ENCODE assay signal across 9 cellular contexts in genomic region chr13:94620286-94620896, GRCh38. TPM values are rescaled to one million over a fixed set of nuclear protein-coding genes. Genes with fewer than 3 reads are reported as not detected.
DNase-seq lines count a peak whose midpoint lies in the region; ATAC-seq and TF ChIP-seq lines count a peak whose summit lies in the region.
"Had no signal": no experiment of that assay in that cellular context is flagged by ENCODE, and none has a peak within 500 bp of the region (broad histone marks: within the 10 kb centered on the region; RNA-seq: fewer than 3 reads in every experiment).

No MANE protein-coding gene starts in this region.

- TF ChIP-seq CTCF in GM10266 (IDR thresholded peaks at IDR 0.05; ENCODE audit: control insufficient read depth, insufficient read depth, low read depth, missing control alignments) (peak; percentile 75), HCT116 (IDR thresholded peaks at IDR 0.05 in 2 of 3, conservative IDR thresholded peaks at IDR 0.05 in 1 of 3; ENCODE audit: borderline replicate concordance in 1 of 3, insufficient read depth in 1 of 3, low read depth in 2 of 3, low read length in 2 of 3) (peak; percentile 41 to 79 (median 76); a peak in 5 of 6 replicates), NB4 (IDR thresholded peaks at IDR 0.05; ENCODE audit: low read depth, low read length) (peak; percentile 66), WTC11 (IDR thresholded peaks at IDR 0.05) (peak; percentile 61)

- H3K4me3 ChIP-seq in HCT116 (replicated peaks in 1 of 2; ENCODE audit: low read depth in 1 of 2, low read length in 2 of 2) (no peak overlapping the region), NB4 (ENCODE audit: low read depth, low read length) (no peak overlapping the region)
- H3K4me3 ChIP-seq: thoracic aorta had no signal

- in situ Hi-C loops in ACHN (cut with HindIII; ENCODE audit: low pct_ligation_motif_present, low pct_unique_long_range_greater_than_20kb, low sequenced_read_pairs) = no loop called here

- H3K36me3 ChIP-seq in HCT116 (ENCODE audit: control insufficient read depth in 1 of 2, insufficient read depth in 2 of 2, low read length in 2 of 2) = peaks cover 0 to 3% of the 10 kb centered on the region in 2 experiments; a peak in 2 of 4 replicates

- TF ChIP-seq RAD21 in HCT116 (IDR thresholded peaks at IDR 0.05; ENCODE audit: low read depth) = peak; percentile 51

- POLR2A ChIA-PET in HCT116 (lab: Charles Lee) (no interaction called here), WTC11 (lab: Charles Lee) (no interaction called here)

- no peaks in the 10 kb centered on the region for H3K4me1 ChIP-seq in HCT116 (ENCODE audit: control insufficient read depth in 1 of 2, insufficient read depth in 2 of 2, low read length in 2 of 2)

- no peak overlapping the region for H3K4me2 ChIP-seq in HCT116 (ENCODE audit: low read length)

- H3K9me3 Mint-ChIP-seq in WTC11 = no peaks in the 10 kb centered on the region

- H3K27me3 ChIP-seq in HCT116 (ENCODE audit: insufficient read depth, low read length) = no peaks in the 10 kb centered on the region

- CTCF ChIA-PET in HCT116 (lab: Charles Lee) (interaction anchor here (0.6 to 7.4 kb wide), 11 partner anchors 10 to 784 kb away, joined by 3 to 110 read pairs (median 5); no protein-coding TSS in a partner anchor), WTC11 (lab: Charles Lee) (interaction anchor here (0.5 to 2.1 kb wide), 37 partner anchors 8 to 784 kb away, joined by 3 to 13 read pairs (median 4); partner anchors contain the start of genes GPR180, SOX21 and TGDS)

- H3K9me3 ChIP-seq in HCT116 (ENCODE audit: control insufficient read depth in 1 of 2, insufficient read depth in 1 of 2, low read depth in 1 of 2, low read length in 2 of 2) = no peaks in the 10 kb centered on the region
- H3K9me3 ChIP-seq: thoracic aorta had no signal

- TF ChIP-seq POLR2A in HCT116 (IDR thresholded peaks at IDR 0.05; ENCODE audit: borderline replicate concordance, extremely low read depth, insufficient read depth, insufficient read length) = no peak
- no peak for TF ChIP-seq POLR2A in NB4 (IDR thresholded peaks at IDR 0.05; ENCODE audit: extremely low read depth, insufficient read length)

- no peak overlapping the region for H3K4me3 Mint-ChIP-seq in WTC11

- intact Hi-C loops in HCT116 (cut with micrococcal nuclease) = loop anchor here (1.0 kb wide), 1 partner anchor 784 kb away; no protein-coding TSS in a partner anchor

- H3K27ac ChIP-seq in HCT116 (ENCODE audit: low read depth, low read length) = no peak overlapping the region
- H3K27ac ChIP-seq: thoracic aorta had no signal

- no peak overlapping the region for H2AFZ ChIP-seq in HCT116 (ENCODE audit: low read depth, low read length, poor library complexity, severe bottlenecking)

- no peaks in the 10 kb centered on the region for H3K79me2 ChIP-seq in HCT116 (ENCODE audit: insufficient read depth, low read length)

- peaks cover 4% of the 10 kb centered on the region; the same call in 1 of the 2 replicates for H4K20me1 ChIP-seq in HCT116 (ENCODE audit: insufficient read depth)

- H3K9ac ChIP-seq in HCT116 (ENCODE audit: low read length) = no peak overlapping the region

- no peaks in the 10 kb centered on the region for H3K4me1 Mint-ChIP-seq in WTC11

- BruUV-seq in HCT116 (replicated peaks; lab: Mats Ljungman, UMichigan) = no TSS peak

- ATAC-seq in HCT116 (peak; percentile 84), WTC11 (peak; percentile 77)

- no peaks in the 10 kb centered on the region for H3K27me3 Mint-ChIP-seq in WTC11 (ENCODE audit: low read depth)

- peaks cover 28% of the 10 kb centered on the region for H3K36me3 Mint-ChIP-seq in WTC11

- H3K9me2 ChIP-seq in HCT116 (ENCODE audit: insufficient read depth) = no peaks in the 10 kb centered on the region

- no peak overlapping the region for H3K27ac Mint-ChIP-seq in WTC11

- RAD21 ChIA-PET in HCT116 (lab: Charles Lee; ENCODE audit: low non-redundant PET in 1 of 2, low total read pairs in 2 of 2, uncharacterized antibody in 2 of 2, unreplicated experiment in 2 of 2) = interaction anchor here in 1 of 2 experiments (0.6 kb wide), 1 partner anchor 224 kb away, joined by 3 read pairs; no protein-coding TSS in a partner anchor

- DNase-seq in ACHN (peak; percentile 30), GM10266 (ENCODE audit: extremely low spot score) (no peak), HCT116 (ENCODE audit: low read depth, low spot score) (peak; percentile 15), NB4 (ENCODE audit: low read depth) (peak; percentile 41), WTC11 (ENCODE audit: low spot score) (peak; percentile 48), iris pigment epithelial cell (ENCODE audit: low read depth) (peak; percentile 40), KG1 (lab: John Stamatoyannopoulos, UW) (no peak), CD1c-positive myeloid dendritic cell (ENCODE audit: extremely low spot score) (no peak)

TF ChIP-seq in HCT116, 20 proteins besides CTCF, POLR2A, EP300 and RAD21:
- TF ChIP-seq SRF (IDR thresholded peaks at IDR 0.05; ENCODE audit: low read depth) = no peak
- TF ChIP-seq ZBTB33 (IDR thresholded peaks at IDR 0.05; ENCODE audit: extremely low read depth, insufficient replicate concordance, low read length) = no peak
TF ChIP-seq in HCT116: peak in this region for 0.

TF ChIP-seq in WTC11, 78 proteins besides CTCF, POLR2A, EP300 and RAD21:
- TF ChIP-seq ETV6 (CRISPR knock-in tag; IDR thresholded peaks at IDR 0.05) (no peak), ZNF671 (CRISPR knock-in tag; IDR thresholded peaks at IDR 0.05) (no peak), ATF3 (CRISPR knock-in tag; conservative IDR thresholded peaks at IDR 0.05) (no peak), FOXP1 (CRISPR knock-in tag; IDR thresholded peaks at IDR 0.05; ENCODE audit: borderline replicate concordance) (no peak), FOXK1 (CRISPR knock-in tag; IDR thresholded peaks at IDR 0.05) (no peak), TEAD4 (CRISPR knock-in tag; IDR thresholded peaks at IDR 0.05) (no peak), TCF7 (CRISPR knock-in tag; IDR thresholded peaks at IDR 0.05; ENCODE audit: low read depth) (no peak), JUN (CRISPR knock-in tag; IDR thresholded peaks at IDR 0.05) (no peak), ZNF121 (CRISPR knock-in tag; IDR thresholded peaks at IDR 0.05) (no peak), ZNF396 (CRISPR knock-in tag; IDR thresholded peaks at IDR 0.05; ENCODE audit: borderline replicate concordance) (no peak)
TF ChIP-seq in WTC11: peak in this region for 0.

RNA-seq across cellular contexts. Expression of gene GPR180, which starts 18.7 kb away (rescaled TPM):
- total RNA-seq in HCT116 (2021; ENCODE audit: unreplicated experiment) = 6.4 TPM
- 1.7 TPM in 2 replicates for polyA plus RNA-seq in HCT116 (2012)
- total RNA-seq in WTC11 (2021) = 4.5 to 5.0 TPM (median 5.0 TPM) in 3 replicates

RNA-seq across cellular contexts. Expression of gene TGDS, which starts 24.4 kb away (rescaled TPM):
- total RNA-seq in HCT116 (2021; ENCODE audit: unreplicated experiment) (16.9 TPM), WTC11 (2021) (12.5 to 15.8 TPM (median 15.2 TPM) in 3 replicates)
- polyA plus RNA-seq in HCT116 (2012) = 8.6 and 10.8 TPM in 2 replicates

Comparison
In these comparisons a context has a peak if more than half of its experiments do, and no peak if none do; other contexts are left out.
1. DNase-seq: peak in ACHN (single experiment), HCT116 (single experiment), NB4 (single experiment), WTC11 (single experiment) and iris pigment epithelial cell (single experiment); none in GM10266 (single experiment), KG1 (single experiment) and CD1c-positive myeloid dendritic cell (single experiment).
2. Peak in every context shown above with its lines, with median percentiles within 50 percentile points of each other: CTCF ChIP-seq.